21 cellular contexts compared by ENCODE assay signal in the genomic region with DNA sequence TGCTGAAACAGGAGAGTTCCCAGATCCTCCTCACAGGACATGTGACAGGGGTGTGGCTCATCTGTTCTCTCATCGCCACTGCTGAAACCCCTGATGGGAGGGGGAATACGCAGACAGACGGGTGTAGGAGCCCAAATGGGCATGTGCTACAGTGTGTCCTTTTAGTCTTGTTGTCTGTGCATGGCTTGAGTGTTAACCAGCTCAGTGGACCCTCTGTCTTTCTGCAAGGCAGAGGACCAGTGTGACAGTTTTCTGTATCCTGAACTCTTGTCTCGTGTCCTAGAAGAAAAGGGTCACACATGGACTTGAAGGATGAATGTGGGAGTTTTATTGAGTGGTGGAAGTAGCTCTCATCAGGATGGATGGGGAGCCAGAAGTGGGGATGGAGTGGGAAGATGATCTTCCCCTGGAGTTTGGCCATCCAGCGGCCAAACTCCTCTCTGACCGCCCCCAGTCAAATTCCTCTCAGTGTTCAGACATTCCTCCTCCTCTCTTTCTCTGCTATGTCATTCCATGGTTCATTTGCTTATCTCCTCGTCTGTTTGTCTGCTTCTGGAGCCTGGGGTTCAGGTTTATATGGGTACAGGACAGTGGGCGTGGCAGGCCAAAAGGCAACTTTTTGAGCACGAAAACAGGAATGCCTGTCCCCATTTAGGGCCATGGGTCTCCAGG.
"Had no signal": no experiment of that assay in that cellular context is flagged by ENCODE, and none has a peak within 500 bp of the region (broad histone marks: within the 10 kb centered on the region; RNA-seq: fewer than 3 reads in every experiment).

No MANE protein-coding gene starts in this region.

- H3K36me3 Mint-ChIP-seq: naive B cell; stimulated activated memory B cell treated with anti-CD40 and anti-IgM and Interleukin-4, amounts not matched to agents 10 μg/mL and 1 μg/mL and 100 μg/mL, for 72 hours had no signal

- H3K4me1 Mint-ChIP-seq: naive B cell; stimulated activated memory B cell treated with anti-CD40 and anti-IgM and Interleukin-4, amounts not matched to agents 10 μg/mL and 1 μg/mL and 100 μg/mL, for 72 hours had no signal

- H3K27me3 Mint-ChIP-seq: naive B cell; stimulated activated memory B cell treated with anti-CD40 and anti-IgM and Interleukin-4, amounts not matched to agents 10 μg/mL and 1 μg/mL and 100 μg/mL, for 72 hours had no signal

- FAIRE-seq: frontal cortex, islet of Langerhans had no signal

- H3K27me3 ChIP-seq: dorsolateral prefrontal cortex, heart right ventricle, ovary, right atrium auricular region, spleen, tibial artery, upper lobe of right lung had no signal

- ATAC-seq: heart right ventricle; stimulated activated memory B cell treated with anti-CD40 and anti-IgM and Interleukin-4, amounts not matched to agents 10 μg/mL and 1 μg/mL and 100 μg/mL, for 72 hours; upper lobe of right lung had no signal

- H3K36me3 ChIP-seq: heart right ventricle, ovary, right atrium auricular region, spleen, tibial artery, upper lobe of right lung had no signal

- H3K4me3 Mint-ChIP-seq: naive B cell; nephron; stimulated activated memory B cell treated with anti-CD40 and anti-IgM and Interleukin-4, amounts not matched to agents 10 μg/mL and 1 μg/mL and 100 μg/mL, for 72 hours; stimulated activated naive CD8-positive, alpha-beta T cell treated with anti-CD3 and anti-CD28 coated beads, Interleukin-15, Interleukin-2, amounts not matched to agents 100 ng/mL and 50 ng/mL, for 24 hours had no signal

- H3K27ac ChIP-seq: coronary artery, dorsolateral prefrontal cortex, heart right ventricle, ovary, right atrium auricular region, spleen, tibial artery, upper lobe of right lung had no signal

- H3K4me3 ChIP-seq: coronary artery, dorsolateral prefrontal cortex, heart right ventricle, ovary, right atrium auricular region, spleen, tibial artery, upper lobe of right lung had no signal

- H3K4me1 ChIP-seq: heart right ventricle, right atrium auricular region, spleen, tibial artery, upper lobe of right lung had no signal

- H3K27ac Mint-ChIP-seq: nephron; stimulated activated memory B cell treated with anti-CD40 and anti-IgM and Interleukin-4, amounts not matched to agents 10 μg/mL and 1 μg/mL and 100 μg/mL, for 72 hours; stimulated activated naive CD8-positive, alpha-beta T cell treated with anti-CD3 and anti-CD28 coated beads, Interleukin-15, Interleukin-2, amounts not matched to agents 100 ng/mL and 50 ng/mL, for 24 hours had no signal

- H3K9me3 ChIP-seq: ovary, tibial artery, upper lobe of right lung had no signal

- DNase-seq: dorsolateral prefrontal cortex; effector CD8-positive, alpha-beta T cell; heart right ventricle; hypothalamus; kidney glomerular epithelial cell; mesendoderm; naive B cell; ovary; spleen; stimulated activated CD4-positive, alpha-beta T cell treated with anti-CD3 and anti-CD28 coated beads, Interleukin-15, amount 100 ng/mL, for 24 hours; stimulated activated CD4-positive, alpha-beta T cell treated with anti-CD3 and anti-CD28 coated beads, Interleukin-1b, Interleukin-23, amount 100 ng/mL, for 48 hours; stimulated activated CD4-positive, alpha-beta T cell treated with anti-CD3 and anti-CD28 coated beads, Interleukin-4, amount 100 ng/mL, for 24 hours; tibial artery; upper lobe of right lung had no signal
